ENCODE assay signal across 35 cellular contexts in the genomic region with DNA sequence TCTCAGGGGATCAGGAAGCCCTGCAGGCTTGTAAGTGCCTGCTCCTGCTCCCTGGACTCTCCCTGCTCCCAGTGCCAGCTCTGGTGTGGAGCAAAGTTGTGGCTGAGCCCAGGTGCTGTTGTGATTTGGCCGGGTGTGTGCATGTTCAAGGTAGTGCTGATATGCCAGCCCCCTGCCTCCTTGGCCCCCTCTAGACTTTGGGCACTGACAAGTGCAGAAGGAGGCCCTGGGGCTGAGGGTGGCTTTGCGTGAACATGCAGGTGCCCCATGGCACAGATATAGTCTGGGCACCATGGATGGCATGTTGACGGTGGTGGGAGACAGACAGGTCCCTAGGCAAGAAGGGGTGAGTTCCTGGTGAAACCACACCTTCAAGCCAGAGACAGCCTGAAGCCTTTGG.
"Had no signal": no experiment of that assay in that cellular context is flagged by ENCODE, and none has a peak within 500 bp of the region (broad histone marks: within the 10 kb centered on the region; RNA-seq: fewer than 3 reads in every experiment).

No MANE protein-coding gene starts in this region.

- H3K9me3 ChIP-seq: MG63 had no signal

- H3K4me2 ChIP-seq: KMS-11 had no signal

- H3K36me3 ChIP-seq: MG63 had no signal

- H3K4me3 ChIP-seq: MG63 had no signal

- H3K27me3 ChIP-seq: MG63 had no signal

- DNase-seq: Karpas-422, Kasumi-1, KG1, MG63, MM.1S, MV-4-11, NCI-H1048, NCI-H1092, NCI-H1092 treated with DMSO at 0.1 percent for 48 hours, NCI-H1105, NCI-H1105 treated with DMSO at 0.1 percent for 48 hours, NCI-H1417, NCI-H1417 treated with DMSO at 0.1 percent for 48 hours, NCI-H1436, NCI-H1436 treated with DMSO at 0.1 percent for 48 hours, NCI-H146, NCI-H1694, NCI-H1694 treated with DMSO at 0.1 percent for 48 hours, NCI-H187, NCI-H187 treated with DMSO at 0.1 percent for 48 hours, NCI-H1930, NCI-H2029, NCI-H2029 treated with DMSO at 0.1 percent for 48 hours, NCI-H2081, NCI-H2081 treated with DMSO at 0.1 percent for 48 hours, NCI-H2107, NCI-H2171, NCI-H2171 treated with DMSO at 0.1 percent for 48 hours, NCI-H2227 treated with DMSO at 0.1 percent for 48 hours, NCI-H226, NCI-H345, NCI-H446, NCI-H446 treated with DMSO at 0.1 percent for 48 hours, NCI-H510A had no signal

- H3K9ac ChIP-seq: KMS-11 had no signal

- H3K27ac ChIP-seq: KMS-11 had no signal
